ENCODE assay signal across 8 cellular contexts in the genomic region with DNA sequence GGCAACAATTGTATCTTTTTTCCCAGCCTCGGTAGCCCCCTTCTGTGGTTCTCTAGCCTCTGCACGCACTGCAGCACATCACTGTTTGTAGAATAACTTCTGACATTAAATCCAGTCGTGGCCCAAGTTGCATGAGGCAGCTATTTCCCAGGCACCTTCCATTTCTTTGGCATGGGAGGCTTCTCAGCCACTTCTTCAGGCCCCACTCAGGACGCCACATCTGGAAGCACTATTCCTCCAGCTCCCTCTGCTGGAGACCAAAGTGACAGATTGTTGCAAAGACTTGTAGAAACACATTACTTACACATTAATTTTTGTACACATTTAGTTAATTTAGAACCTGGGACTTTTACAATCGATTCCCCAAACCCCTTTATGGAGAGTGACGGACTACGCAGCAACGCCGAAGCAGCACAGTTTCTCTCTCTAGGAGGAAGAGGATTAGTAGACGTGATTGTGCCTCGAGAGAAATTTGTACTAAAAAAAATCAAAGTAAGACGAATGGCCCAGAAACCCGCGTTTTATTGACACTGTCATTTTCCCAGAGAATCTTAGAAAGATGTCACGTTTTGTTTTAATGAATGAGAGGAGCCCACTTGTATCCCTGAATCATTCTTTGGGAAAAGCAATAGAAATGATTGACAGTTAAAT. TPM values are rescaled to one million over a fixed set of nuclear protein-coding genes. Genes with fewer than 3 reads are reported as not detected.
DNase-seq lines count a peak whose midpoint lies in the region; ATAC-seq, FAIRE-seq and TF ChIP-seq lines count a peak whose summit lies in the region.

No MANE protein-coding gene starts in this region.

- intact Hi-C loops in lower leg skin (cut with DNase I; ENCODE audit: low total_unique reads), result no loop called here

- no peak for TF ChIP-seq POLR2A in lower leg skin (IDR thresholded peaks at IDR 0.05)

- no peaks in the 10 kb centered on the region for H3K4me1 ChIP-seq in HEK293 (ENCODE audit: control insufficient read depth, insufficient read depth, low read length)

- DNase-seq in OCI-M1 (lab: John Stamatoyannopoulos, UW) (peak; percentile 26), dedifferentiated amniotic fluid mesenchymal stem cell (ENCODE audit: extremely low spot score) (peak; percentile 78), lower leg skin (ENCODE audit: low spot score in 2 of 2) (peak; percentile 72 to 89), urothelium cell line (ENCODE audit: low spot score) (peak; percentile 64)

- POLR2A ChIA-PET in HEK293 (lab: Yijun Ruan, JAX), result no interaction called here

- 34 to 35% methylated on average over 15 of the region's 15 CpGs for WGBS in lower leg skin, 2 donors

- ATAC-seq in HG03460 (IDR thresholded peaks at IDR 0.05; ENCODE audit: unreplicated experiment) (no peak), GM19023 (IDR thresholded peaks at IDR 0.05; ENCODE audit: unreplicated experiment) (no peak)

- TF ChIP-seq CTCF in C4-2B (conservative IDR thresholded peaks at IDR 0.05) (peak; percentile 83), HEK293 (tag by site-specific recombination; IDR thresholded peaks at IDR 0.05) (peak; percentile 54; the same call in 1 of the 2 replicates), lower leg skin (IDR thresholded peaks at IDR 0.05) (peak in 1 of 3 donors; percentile 60)

- H3K36me3 ChIP-seq in HEK293 (ENCODE audit: control insufficient read depth in 2 of 2, insufficient read depth in 1 of 2, low read length in 2 of 2), result no peaks in the 10 kb centered on the region; a peak in 1 of 3 replicates

- H3K27ac ChIP-seq in C4-2B (no peak overlapping the region), HEK293 (ENCODE audit: extremely low read depth, low read depth, low read length) (no peak overlapping the region)

- CTCF ChIA-PET in HEK293 (lab: Yijun Ruan, JAX), result interaction anchor here (0.6 to 3.6 kb wide), 13 partner anchors 8 to 214 kb away, joined by 3 to 45 read pairs (median 4); no protein-coding TSS in a partner anchor

- no peaks in the 10 kb centered on the region for H3K9me3 ChIP-seq in HEK293 (ENCODE audit: control insufficient read depth, insufficient read depth, low read depth, low read length)

- no peak overlapping the region for H3K4me3 ChIP-seq in HEK293 (ENCODE audit: low read depth, low read length)
- H3K4me3 ChIP-seq in lower leg skin (ENCODE audit: low read depth, poor library complexity, severe bottlenecking), result no peak overlapping the region

- FAIRE-seq in urothelium cell line (lab: Jason Lieb, UNC), result no peak

TF ChIP-seq in HEK293, 187 proteins besides CTCF, POLR2A, EP300 and RAD21 (continues in another document):
- TF ChIP-seq PBX3 (CRISPR knock-in tag; IDR thresholded peaks at IDR 0.05) (no peak), ZNF561 (tag by site-specific recombination; IDR thresholded peaks at IDR 0.05; ENCODE audit: borderline replicate concordance) (0 out of 2 replicates have a peak, but pooled peaks have one; percentile 32), ZNF18 (tag by site-specific recombination; IDR thresholded peaks at IDR 0.05) (no peak), TSHZ1 (tag by site-specific recombination; IDR thresholded peaks at IDR 0.05; ENCODE audit: borderline replicate concordance) (no peak), ZNF654 (tag by site-specific recombination; IDR thresholded peaks at IDR 0.05; ENCODE audit: low read depth) (peak; percentile 63), SETDB1 (IDR thresholded peaks at IDR 0.05; ENCODE audit: insufficient read length, low read length) (no peak), ZNF791 (tag by site-specific recombination; IDR thresholded peaks at IDR 0.05) (no peak), KLF16 (tag by site-specific recombination; IDR thresholded peaks at IDR 0.05) (no peak), PRDM10 (tag by site-specific recombination; IDR thresholded peaks at IDR 0.05) (peak; percentile 51; the same call in 1 of the 2 replicates), ZNF629 (tag by site-specific recombination; IDR thresholded peaks at IDR 0.05) (no peak), TRIM28 (IDR thresholded peaks at IDR 0.05; ENCODE audit: borderline replicate concordance, low read length) (no peak), ZSCAN23 (tag by site-specific recombination; IDR thresholded peaks at IDR 0.05) (no peak), ZNF48 (tag by site-specific recombination; IDR thresholded peaks at IDR 0.05) (no peak), ZNF785 (tag by site-specific recombination; IDR thresholded peaks at IDR 0.05) (no peak), ZNF776 (tag by site-specific recombination; IDR thresholded peaks at IDR 0.05; ENCODE audit: borderline replicate concordance) (no peak), ZNF155 (tag by site-specific recombination; IDR thresholded peaks at IDR 0.05) (no peak), ZNF473 (tag by site-specific recombination; IDR thresholded peaks at IDR 0.05) (no peak), ZFP37 (tag by site-specific recombination; IDR thresholded peaks at IDR 0.05) (no peak), ZNF335 (tag by site-specific recombination; conservative IDR thresholded peaks at IDR 0.05) (peak; percentile 58), TCF7L2 (IDR thresholded peaks at IDR 0.05; ENCODE audit: borderline replicate concordance, low read depth, low read length) (no peak)

RNA-seq across cellular contexts. Expression of gene RGPD5, which starts 57.8 kb away (rescaled TPM):
- total RNA-seq in lower leg skin, result 10 to 100 TPM; 13.7 to 68.5 (median 18.8) TPM

Comparison
In these comparisons a context has a peak if more than half of its experiments do, and no peak if none do; other contexts are left out.
1. DNase-seq: peak in every context shown above with its lines; median percentile 80 in lower leg skin; 78 in dedifferentiated amniotic fluid mesenchymal stem cell; 64 in urothelium cell line; 26 in OCI-M1.